ENCODE assay signal across 17 cellular contexts in the genomic region with DNA sequence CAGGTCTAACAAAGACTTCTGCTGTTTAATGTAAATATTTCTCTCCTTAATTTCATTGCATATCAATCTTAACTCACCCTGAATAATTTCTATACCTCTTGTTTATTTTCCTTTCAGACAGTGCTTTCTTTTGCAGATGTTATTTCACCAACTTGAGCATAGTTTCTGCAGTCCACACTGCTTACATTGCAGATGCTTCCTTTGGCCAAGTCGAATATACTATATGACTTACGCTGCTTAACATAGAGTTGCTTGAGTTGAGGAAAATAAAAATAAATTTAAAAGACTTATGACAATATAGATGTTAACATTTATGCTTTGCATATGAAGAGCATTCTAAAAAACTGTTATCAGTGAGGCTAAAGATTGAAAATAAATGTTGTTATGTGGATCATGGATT.
"Had no signal": no experiment of that assay in that cellular context is flagged by ENCODE, and none has a peak within 500 bp of the region (broad histone marks: within the 10 kb centered on the region; RNA-seq: fewer than 3 reads in every experiment).

No MANE protein-coding gene starts in this region.

- H3K9me3 ChIP-seq: adrenal gland, esophagus squamous epithelium, ovary, sigmoid colon had no signal

- H3K4me1 ChIP-seq: adrenal gland, esophagus squamous epithelium had no signal

- H3K27ac ChIP-seq: adrenal gland, esophagus squamous epithelium, foreskin keratinocyte, neural progenitor cell, ovary had no signal

- H2AFZ ChIP-seq: neural progenitor cell had no signal

- H3K27me3 ChIP-seq: adrenal gland, esophagus squamous epithelium, foreskin keratinocyte, neural progenitor cell, ovary, sigmoid colon had no signal

- H3K4me3 ChIP-seq: adrenal gland, coronary artery, esophagus squamous epithelium, neural progenitor cell, ovary, sigmoid colon had no signal

- DNase-seq: activated CD4-positive, CD25-positive, alpha-beta regulatory T cell treated with anti-CD3 and anti-CD28 coated beads, Interleukin-2, amount 50 U/mL, for 72 hours; activated effector memory CD4-positive, alpha-beta T cell treated with Interleukin-2 at 50 U/mL for 16 hours; activated naive CD4-positive, alpha-beta T cell treated with anti-CD3 and anti-CD28 coated beads, Interleukin-2, amount 50 U/mL, for 16 hours; activated T-cell treated with anti-CD3 and anti-CD28 coated beads, Interleukin-2, amount 50 U/mL, for 24 hours; adrenal gland; caudate nucleus; effector CD4-positive, alpha-beta T cell; esophagus squamous epithelium; glutamatergic neuron; ovary; sigmoid colon; stimulated activated CD4-positive, alpha-beta T cell treated with anti-CD3 and anti-CD28 coated beads, Interleukin-2, amount 100 ng/mL, for 48 hours; stimulated activated naive CD4-positive, alpha-beta T cell; trophoblast cell had no signal

- H3K36me3 ChIP-seq: adrenal gland, esophagus squamous epithelium, neural progenitor cell, ovary, sigmoid colon had no signal

- H3K4me2 ChIP-seq: neural progenitor cell had no signal

- H3K9ac ChIP-seq: neural progenitor cell had no signal
